ENCODE assay signal across 1 cellular context in genomic region chr3:50221413-50222168, GRCh38.
TF ChIP-seq lines count a peak whose summit lies in the region.

No MANE protein-coding gene starts in this region.

TF ChIP-seq in liver, 16 proteins besides CTCF, POLR2A, EP300 and RAD21 (continued from another document):
- no peak for TF ChIP-seq REST (IDR thresholded peaks at IDR 0.05)
